1 cellular context compared by ENCODE assay signal in genomic region chr3:53804697-53805462, GRCh38.
TF ChIP-seq lines count a peak whose summit lies in the region.

No MANE protein-coding gene starts in this region.

TF ChIP-seq in H1, 55 proteins besides CTCF, POLR2A, EP300 and RAD21:
- TF ChIP-seq, protein P1, sequence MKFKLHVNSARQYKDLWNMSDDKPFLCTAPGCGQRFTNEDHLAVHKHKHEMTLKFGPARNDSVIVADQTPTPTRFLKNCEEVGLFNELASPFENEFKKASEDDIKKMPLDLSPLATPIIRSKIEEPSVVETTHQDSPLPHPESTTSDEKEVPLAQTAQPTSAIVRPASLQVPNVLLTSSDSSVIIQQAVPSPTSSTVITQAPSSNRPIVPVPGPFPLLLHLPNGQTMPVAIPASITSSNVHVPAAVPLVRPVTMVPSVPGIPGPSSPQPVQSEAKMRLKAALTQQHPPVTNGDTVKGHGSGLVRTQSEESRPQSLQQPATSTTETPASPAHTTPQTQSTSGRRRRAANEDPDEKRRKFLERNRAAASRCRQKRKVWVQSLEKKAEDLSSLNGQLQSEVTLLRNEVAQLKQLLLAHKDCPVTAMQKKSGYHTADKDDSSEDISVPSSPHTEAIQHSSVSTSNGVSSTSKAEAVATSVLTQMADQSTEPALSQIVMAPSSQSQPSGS (IDR thresholded peaks at IDR 0.05; ENCODE audit: low read length) = no peak
- TF ChIP-seq EGR1 (IDR thresholded peaks at IDR 0.05; ENCODE audit: borderline replicate concordance, low read depth, low read length) = no peak
- TF ChIP-seq SAP30 (IDR thresholded peaks at IDR 0.05; ENCODE audit: insufficient read depth, insufficient replicate concordance, low read length) = no peak
- TF ChIP-seq SP4 (IDR thresholded peaks at IDR 0.05; ENCODE audit: low read length) = no peak
- no peak for TF ChIP-seq SUZ12 (IDR thresholded peaks at IDR 0.05; ENCODE audit: low read length)
- no peak for TF ChIP-seq PHF8 (conservative IDR thresholded peaks at IDR 0.05; ENCODE audit: low read depth, low read length)
- TF ChIP-seq KDM1A (IDR thresholded peaks at IDR 0.05; ENCODE audit: borderline replicate concordance, low read length) = no peak
- TF ChIP-seq CBX8 (IDR thresholded peaks at IDR 0.05; ENCODE audit: borderline replicate concordance, low read depth, low read length) = no peak
- no peak for TF ChIP-seq CHD1 (IDR thresholded peaks at IDR 0.05; ENCODE audit: low read depth, low read length)
- no peak for TF ChIP-seq BACH1 (IDR thresholded peaks at IDR 0.05; ENCODE audit: low read length)
- no peak for TF ChIP-seq BRCA1 (IDR thresholded peaks at IDR 0.05; ENCODE audit: low read depth, low read length)
- no peak for TF ChIP-seq CTBP2 (IDR thresholded peaks at IDR 0.05; ENCODE audit: borderline replicate concordance, insufficient read depth, insufficient read length, low read length)
- TF ChIP-seq RFX5 (IDR thresholded peaks at IDR 0.05; ENCODE audit: borderline replicate concordance, low read depth, low read length) = no peak
- TF ChIP-seq SIX5 (IDR thresholded peaks at IDR 0.05; ENCODE audit: low read depth, low read length) = no peak
- no peak for TF ChIP-seq KDM4A (IDR thresholded peaks at IDR 0.05; ENCODE audit: low read depth, low read length, severe bottlenecking)
- no peak for TF ChIP-seq RXRA (IDR thresholded peaks at IDR 0.05; ENCODE audit: insufficient read depth, low read depth, low read length)
